Comparison of ENCODE assay signal across 9 cellular contexts in genomic region chr21:38798481-38798882, GRCh38. TPM values are rescaled to one million over a fixed set of nuclear protein-coding genes. Genes with fewer than 3 reads are reported as not detected.
DNase-seq lines count a peak whose midpoint lies in the region; ATAC-seq, FAIRE-seq and TF ChIP-seq lines count a peak whose summit lies in the region.
"Had no signal": no experiment of that assay in that cellular context is flagged by ENCODE, and none has a peak within 500 bp of the region (broad histone marks: within the 10 kb centered on the region; RNA-seq: fewer than 3 reads in every experiment).

No MANE protein-coding gene starts in this region.

- no peaks in the 10 kb centered on the region for H3K27me3 ChIP-seq in esophagus squamous epithelium
- no peaks in the 10 kb centered on the region for H3K27me3 ChIP-seq in tibial artery

- H3K4me3 ChIP-seq in esophagus squamous epithelium: no peak overlapping the region
- no peak overlapping the region for H3K4me3 ChIP-seq in tibial artery
- H3K4me3 ChIP-seq: thoracic aorta had no signal

- FAIRE-seq in urothelium cell line (lab: Jason Lieb, UNC): no peak

- 44 to 47% methylated on average over 7 of the region's 7 CpGs for WGBS in esophagus squamous epithelium, 2 donors

- no peak for TF ChIP-seq POLR2A in esophagus squamous epithelium (IDR thresholded peaks at IDR 0.05)

- intact Hi-C loops in esophagus squamous epithelium (cut with DNase I) (no loop called here), tibial artery (cut with DNase I; ENCODE audit: low total_unique reads) (loop anchor here (10.0 kb wide), 1 partner anchor 134 kb away; no protein-coding TSS in a partner anchor)

- TF ChIP-seq CTCF in esophagus squamous epithelium (IDR thresholded peaks at IDR 0.05): peak in 2 of 6 experiments; percentile 7 to 26
- no peak for TF ChIP-seq CTCF in tibial artery (IDR thresholded peaks at IDR 0.05)

- no peaks in the 10 kb centered on the region for H3K36me3 ChIP-seq in esophagus squamous epithelium
- no peaks in the 10 kb centered on the region for H3K36me3 ChIP-seq in tibial artery
- H3K36me3 ChIP-seq: thoracic aorta had no signal

- ATAC-seq in HG02970 (IDR thresholded peaks at IDR 0.05; ENCODE audit: low FRiP score, unreplicated experiment) (no peak), HG03571 (IDR thresholded peaks at IDR 0.05; ENCODE audit: unreplicated experiment) (no peak)

- H3K27ac ChIP-seq in esophagus squamous epithelium (peak overlapping the region in 3 of 4 donors; percentile 37 to 44 (median 41)), tibial artery (no peak overlapping the region)
- H3K27ac ChIP-seq: thoracic aorta had no signal

- H3K4me1 ChIP-seq in esophagus squamous epithelium: peaks cover 9 to 89% (median 29%) of the 10 kb centered on the region in 3 donors
- H3K4me1 ChIP-seq in tibial artery: no peaks in the 10 kb centered on the region

- peak; percentile 18 to 23 for DNase-seq in stimulated activated CD4-positive, alpha-beta T cell treated with anti-CD3 and anti-CD28 coated beads, Interleukin-4, amount 100 ng/mL, for 48 hours (ENCODE audit: low read depth in 2 of 2)
- DNase-seq in stimulated activated CD4-positive, alpha-beta T cell treated with anti-CD3 and anti-CD28 coated beads, Interleukin-4, amount 100 ng/mL, for 1 hour: no peak
- peak; percentile 55 for DNase-seq in NCI-H69 (lab: John Stamatoyannopoulos, UW)
- DNase-seq in esophagus squamous epithelium (lab: John Stamatoyannopoulos, UW): no peak
- DNase-seq in urothelium cell line (ENCODE audit: low spot score): peak; percentile 53
- DNase-seq in tibial artery: no peak

- H3K9me3 ChIP-seq in esophagus squamous epithelium: no peaks in the 10 kb centered on the region
- H3K9me3 ChIP-seq in tibial artery: no peaks in the 10 kb centered on the region
- H3K9me3 ChIP-seq: thoracic aorta had no signal

RNA-seq across cellular contexts. Expression of gene ETS2, which starts 7.2 kb away (rescaled TPM):
- total RNA-seq in esophagus squamous epithelium: 100 to 1,000 TPM in 1 of 4 donors, 10 to 100 TPM in 3; 67.5 to 118 (median 78.8) TPM

Comparison
In these comparisons a context has a peak if more than half of its experiments do, and no peak if none do; other contexts are left out.
1. DNase-seq: peak in stimulated activated CD4-positive, alpha-beta T cell treated with anti-CD3 and anti-CD28 coated beads, Interleukin-4, amount 100 ng/mL, for 48 hours (2 of 2), NCI-H69 (single experiment) and urothelium cell line (single experiment); none in stimulated activated CD4-positive, alpha-beta T cell treated with anti-CD3 and anti-CD28 coated beads, Interleukin-4, amount 100 ng/mL, for 1 hour (single experiment), esophagus squamous epithelium (single experiment) and tibial artery (0 of 2).
2. H3K27ac ChIP-seq: peak in esophagus squamous epithelium (3 of 4); none in tibial artery (0 of 2).